Comparison of ENCODE assay signal across 29 cellular contexts in the genomic region with DNA sequence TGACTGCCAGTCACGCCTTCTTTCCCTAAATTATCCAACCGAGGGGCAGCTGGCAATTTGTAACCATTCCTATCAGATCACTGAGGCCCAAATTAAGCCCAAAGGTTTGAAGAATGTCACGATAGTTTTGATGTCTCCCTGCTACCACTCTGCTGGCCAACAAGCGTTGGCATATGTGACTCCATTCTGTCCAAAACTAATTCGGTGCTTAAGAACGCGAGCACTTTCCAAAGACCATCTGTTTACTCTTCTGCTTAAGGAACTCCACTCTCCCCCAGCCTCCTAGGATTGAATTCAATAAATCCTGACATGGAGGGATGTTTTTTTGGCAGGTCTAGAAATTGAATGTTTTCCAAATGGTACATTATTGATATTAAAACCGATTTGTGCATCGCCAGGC.
"Had no signal": no experiment of that assay in that cellular context is flagged by ENCODE, and none has a peak within 500 bp of the region (broad histone marks: within the 10 kb centered on the region; RNA-seq: fewer than 3 reads in every experiment).

No MANE protein-coding gene starts in this region.

- H3K9me3 ChIP-seq: body of pancreas had no signal

- H3K4me3 ChIP-seq: body of pancreas, coronary artery, dorsolateral prefrontal cortex had no signal

- H3K9me3 Mint-ChIP-seq: activated CD8-positive, alpha-beta T cell treated with anti-CD3 and anti-CD28 coated beads for 36 hours; dendritic cell treated with granulocyte-macrophage colony-stimulating factor and Interleukin-4, amounts not matched to agents 40 ng/mL and 50 ng/mL, for 4 days; endodermal cell had no signal

- H3K27me3 ChIP-seq: body of pancreas had no signal

- H3K36me3 Mint-ChIP-seq: activated naive CD8-positive, alpha-beta T cell had no signal

- H3K4me3 Mint-ChIP-seq: activated B cell treated with CpG ODN at 0.5 μM for 24 hours; activated CD8-positive, alpha-beta T cell treated with anti-CD3 and anti-CD28 coated beads for 36 hours; activated naive CD8-positive, alpha-beta T cell; activated T-cell treated with anti-CD3 and anti-CD28 coated beads, Interleukin-2, amount 50 U/mL, for 4 hours; activated T-helper 17 cell treated with anti-CD3 and anti-CD28 coated beads, Interleukin-2, amount 50 U/mL, for 72 hours; dendritic cell treated with granulocyte-macrophage colony-stimulating factor and Interleukin-4, amounts not matched to agents 40 ng/mL and 50 ng/mL, for 4 days; endodermal cell; T-helper 17 cell; T-helper 2 cell treated with Interferon-gamma antibody and Interleukin-4, amounts not matched to agents 5 μg/mL and 100 μg/mL, for 36 hours had no signal

- H3K4me1 Mint-ChIP-seq: activated B cell treated with CpG ODN at 0.5 μM for 24 hours; activated T-helper 17 cell treated with anti-CD3 and anti-CD28 coated beads, Interleukin-2, amount 50 U/mL, for 72 hours; endodermal cell; T-helper 17 cell had no signal

- ATAC-seq: activated CD4-positive, CD25-positive, alpha-beta regulatory T cell treated with anti-CD3 and anti-CD28 coated beads, Interleukin-2, amount 50 U/mL, for 24 hours; activated CD8-positive, alpha-beta T cell treated with anti-CD3 and anti-CD28 coated beads for 36 hours; activated T-cell treated with anti-CD3 and anti-CD28 coated beads, Interleukin-2, amount 50 U/mL, for 4 hours; activated T-helper 17 cell treated with anti-CD3 and anti-CD28 coated beads, Interleukin-2, amount 50 U/mL, for 72 hours; body of pancreas; esophagus mucosa; T-helper 17 cell had no signal

- H3K27me3 Mint-ChIP-seq: dendritic cell treated with granulocyte-macrophage colony-stimulating factor and Interleukin-4, amounts not matched to agents 40 ng/mL and 50 ng/mL, for 4 days; T-helper 17 cell had no signal

- H3K27ac Mint-ChIP-seq: activated B cell treated with CpG ODN at 0.5 μM for 24 hours; activated CD8-positive, alpha-beta T cell treated with anti-CD3 and anti-CD28 coated beads for 36 hours; activated naive CD8-positive, alpha-beta T cell; activated T-helper 17 cell treated with anti-CD3 and anti-CD28 coated beads, Interleukin-2, amount 50 U/mL, for 72 hours; dendritic cell treated with granulocyte-macrophage colony-stimulating factor and Interleukin-4, amounts not matched to agents 40 ng/mL and 50 ng/mL, for 4 days; endodermal cell; T-helper 17 cell; T-helper 2 cell treated with Interferon-gamma antibody and Interleukin-4, amounts not matched to agents 5 μg/mL and 100 μg/mL, for 36 hours had no signal

- DNase-seq: activated B cell treated with CpG ODN at 0.5 μM for 24 hours; activated CD4-positive, alpha-beta T cell treated with anti-CD3 and anti-CD28 coated beads for 48 hours; activated CD4-positive, alpha-beta T cell treated with anti-CD3 and anti-CD28 coated beads, Interleukin-2, amount 50 U/mL, for 1 hour; activated CD4-positive, alpha-beta T cell treated with anti-CD3 and anti-CD28 coated beads, Interleukin-2, amount 50 U/mL, for 48 hours; activated CD8-positive, alpha-beta memory T cell treated with anti-CD3 and anti-CD28 coated beads for 24 hours; activated CD8-positive, alpha-beta T cell treated with anti-CD3 and anti-CD28 coated beads for 36 hours; activated effector memory CD4-positive, alpha-beta T cell treated with Interleukin-2 at 50 U/mL for 16 hours; activated gamma-delta T cell treated with Interleukin-2 at 50 U/mL for 16 hours; activated naive CD4-positive, alpha-beta T cell treated with anti-CD3 and anti-CD28 coated beads, Interleukin-2, amount 50 U/mL, for 16 hours; activated naive CD4-positive, alpha-beta T cell treated with Interleukin-2 at 50 U/mL for 16 hours; activated T-cell treated with anti-CD3 and anti-CD28 coated beads, Interleukin-2, amount 50 U/mL, for 4 hours; amniotic stem cell; anterior cingulate cortex; body of pancreas; effector memory CD4-positive, alpha-beta T cell; endodermal cell; foreskin fibroblast; head of caudate nucleus; T-helper 17 cell; T1000; WERI-Rb-1 had no signal

- H3K27ac ChIP-seq: body of pancreas, coronary artery, dorsolateral prefrontal cortex, WERI-Rb-1 had no signal

- H3K36me3 ChIP-seq: WERI-Rb-1 had no signal

- H3K4me1 ChIP-seq: body of pancreas had no signal
